Comparison of ENCODE assay signal across 29 cellular contexts in genomic region chr1:44547837-44548236, GRCh38.
"Had no signal": no experiment of that assay in that cellular context is flagged by ENCODE, and none has a peak within 500 bp of the region (broad histone marks: within the 10 kb centered on the region; RNA-seq: fewer than 3 reads in every experiment).

No MANE protein-coding gene starts in this region.

- H3K27ac ChIP-seq: body of pancreas, breast epithelium, Peyer's patch, SJSA1 had no signal

- H3K27me3 ChIP-seq: body of pancreas, Peyer's patch had no signal

- ATAC-seq: activated CD4-positive, alpha-beta T cell treated with anti-CD3 and anti-CD28 coated beads for 36 hours; activated T-cell treated with anti-CD3 and anti-CD28 coated beads, Interleukin-2, amount 50 U/mL, for 4 hours; body of pancreas; PC-3 had no signal

- DNase-seq: activated CD4-positive, alpha-beta memory T cell treated with anti-CD3 and anti-CD28 coated beads for 36 hours; activated CD4-positive, alpha-beta T cell treated with anti-CD3 and anti-CD28 coated beads for 36 hours; activated CD4-positive, alpha-beta T cell treated with anti-CD3 and anti-CD28 coated beads, Interleukin-2, amount 10 ng/mL, durations not matched to agents 7 days and 5 days; activated CD8-positive, alpha-beta memory T cell treated with anti-CD3 and anti-CD28 coated beads, Interleukin-2, amount 50 U/mL, for 4 hours; activated effector memory CD4-positive, alpha-beta T cell treated with Interleukin-2 at 50 U/mL for 16 hours; activated naive CD4-positive, alpha-beta T cell; activated naive CD8-positive, alpha-beta T cell treated with anti-CD3 and anti-CD28 coated beads, Interleukin-2, amount 10 ng/mL, durations not matched to agents 7 days and 5 days; activated T-cell treated with anti-CD3 and anti-CD28 coated beads for 4 hours; activated T-cell treated with anti-CD3 and anti-CD28 coated beads, Interleukin-2, amount 50 U/mL, for 4 hours; body of pancreas; central memory CD4-positive, alpha-beta T cell; Karpas-422; KBM-7; NCI-H1105 treated with DMSO at 0.1 percent for 48 hours; NCI-H1436; NCI-H1694; NCI-H1930; NCI-H345; NCI-H510A; NCI-H526; NCI-H748 treated with DMSO at 0.1 percent for 48 hours; NK-92 treated with Interleukin-12 subunit alpha and Interleukin-12 subunit beta, amount 100 ng/mL, for 24 hours; PC-3; RPMI8226; SHP77 treated with DMSO at 0.1 percent for 48 hours; SK-N-SH had no signal
